21 cellular contexts compared by ENCODE assay signal in genomic region chr16:24132797-24133155, GRCh38.
DNase-seq lines count a peak whose midpoint lies in the region; ATAC-seq and TF ChIP-seq lines count a peak whose summit lies in the region.
"Had no signal": no experiment of that assay in that cellular context is flagged by ENCODE, and none has a peak within 500 bp of the region (broad histone marks: within the 10 kb centered on the region; RNA-seq: fewer than 3 reads in every experiment).

No MANE protein-coding gene starts in this region.

- H4K20me1 ChIP-seq in GM23338 (replicated peaks; ENCODE audit: insufficient read depth) (no peaks in the 10 kb centered on the region), osteoblast (ENCODE audit: insufficient read depth, low read length) (no peaks in the 10 kb centered on the region)

- DNase-seq in GM23338 (ENCODE audit: low spot score) (no peak), osteoblast (ENCODE audit: insufficient read length, low spot score, missing footprints) (peak; percentile 10), C1 segment of cervical spinal cord (lab: John Stamatoyannopoulos, UW) (no peak), NCI-H1092 treated with DMSO at 0.1 percent for 48 hours (lab: John Stamatoyannopoulos, UW) (no peak), GDM1 (lab: John Stamatoyannopoulos, UW) (no peak)
- no peak for DNase-seq in stimulated activated effector memory CD8-positive, alpha-beta T cell treated with anti-CD3 and anti-CD28 coated beads, Interleukin-12 subunit alpha, Interleukin-12 subunit beta, amount 100 ng/mL, for 72 hours (ENCODE audit: low spot score in 2 of 2)
- DNase-seq: 8988T; ACHN; CD4-positive, alpha-beta memory T cell; CD4-positive, CD25-positive, alpha-beta regulatory T cell; CD8-positive, alpha-beta memory T cell; COR-L47; DMS 273 treated with DMSO at 0.1 percent for 48 hours; DMS153; DMS53; DMS79; DND-41; EL; GF-D8 had no signal

- no peaks in the 10 kb centered on the region for H3K36me3 Mint-ChIP-seq in GM23338 (ENCODE audit: low read depth)
- peaks cover 45% of the 10 kb centered on the region for H3K36me3 Mint-ChIP-seq in stimulated activated effector memory CD8-positive, alpha-beta T cell treated with anti-CD3 and anti-CD28 coated beads, Interleukin-12 subunit alpha, Interleukin-12 subunit beta, amount 100 ng/mL, for 72 hours

- H3K27ac Mint-ChIP-seq in GM23338: peak overlapping the region; percentile 63; the same call in 1 of the 2 replicates
- peak overlapping the region; percentile 6 for H3K27ac Mint-ChIP-seq in stimulated activated effector memory CD8-positive, alpha-beta T cell treated with anti-CD3 and anti-CD28 coated beads, Interleukin-12 subunit alpha, Interleukin-12 subunit beta, amount 100 ng/mL, for 72 hours

- H3K9me3 Mint-ChIP-seq in GM23338: no peaks in the 10 kb centered on the region
- H3K9me3 Mint-ChIP-seq in stimulated activated effector memory CD8-positive, alpha-beta T cell treated with anti-CD3 and anti-CD28 coated beads, Interleukin-12 subunit alpha, Interleukin-12 subunit beta, amount 100 ng/mL, for 72 hours: no peaks in the 10 kb centered on the region
- H3K9me3 Mint-ChIP-seq: CD14-positive monocyte; CD4-positive, alpha-beta memory T cell; CD4-positive, CD25-positive, alpha-beta regulatory T cell; CD8-positive, alpha-beta memory T cell had no signal

- H3K4me3 Mint-ChIP-seq in GM23338: no peak overlapping the region
- no peak overlapping the region for H3K4me3 Mint-ChIP-seq in stimulated activated effector memory CD8-positive, alpha-beta T cell treated with anti-CD3 and anti-CD28 coated beads, Interleukin-12 subunit alpha, Interleukin-12 subunit beta, amount 100 ng/mL, for 72 hours
- H3K4me3 Mint-ChIP-seq: CD14-positive monocyte; CD4-positive, alpha-beta memory T cell; CD4-positive, CD25-positive, alpha-beta regulatory T cell had no signal

- H3K27me3 Mint-ChIP-seq in GM23338 (ENCODE audit: insufficient read depth, low read depth, poor library complexity): peaks cover 6% of the 10 kb centered on the region
- H3K27me3 Mint-ChIP-seq: CD4-positive, alpha-beta memory T cell; CD4-positive, CD25-positive, alpha-beta regulatory T cell; CD8-positive, alpha-beta memory T cell had no signal

- H3K4me1 Mint-ChIP-seq in GM23338: peaks cover 34% of the 10 kb centered on the region
- H3K4me1 Mint-ChIP-seq in stimulated activated effector memory CD8-positive, alpha-beta T cell treated with anti-CD3 and anti-CD28 coated beads, Interleukin-12 subunit alpha, Interleukin-12 subunit beta, amount 100 ng/mL, for 72 hours: peaks cover 5% of the 10 kb centered on the region

- H3K79me2 ChIP-seq in GM23338 (replicated peaks; ENCODE audit: insufficient read depth) (no peaks in the 10 kb centered on the region), osteoblast (ENCODE audit: insufficient read depth, low read length) (no peaks in the 10 kb centered on the region)

- no peak overlapping the region for H3K4me2 ChIP-seq in GM23338
- H3K4me2 ChIP-seq in osteoblast (ENCODE audit: insufficient read depth, low read length): no peak overlapping the region
- H3K4me2 ChIP-seq: BLaER1 treated with 17β-estradiol and CSF1 and Interleukin-3, amounts not matched to agents 10 nM and 100 nM had no signal

- no peaks in the 10 kb centered on the region for H3F3A ChIP-seq in GM23338 (replicated peaks; ENCODE audit: low read depth)

- H3K27ac ChIP-seq in GM23338 (ENCODE audit: low read depth) (no peak overlapping the region), osteoblast (ENCODE audit: low read depth, low read length) (no peak overlapping the region)
- H3K27ac ChIP-seq: BLaER1 treated with 17β-estradiol and CSF1 and Interleukin-3, amounts not matched to agents 10 nM and 100 nM had no signal

- no peak for ATAC-seq in GM23338
- ATAC-seq in stimulated activated effector memory CD8-positive, alpha-beta T cell treated with anti-CD3 and anti-CD28 coated beads, Interleukin-12 subunit alpha, Interleukin-12 subunit beta, amount 100 ng/mL, for 72 hours: no peak

- no peaks in the 10 kb centered on the region for H3K9me3 ChIP-seq in osteoblast (ENCODE audit: low read depth, low read length)
- H3K9me3 ChIP-seq: BLaER1 treated with 17β-estradiol and CSF1 and Interleukin-3, amounts not matched to agents 10 nM and 100 nM had no signal

- H3K36me3 ChIP-seq in GM23338 (ENCODE audit: insufficient read depth): no peaks in the 10 kb centered on the region
- H3K36me3 ChIP-seq in osteoblast (ENCODE audit: insufficient read depth, low read length): no peaks in the 10 kb centered on the region

- H3K4me1 ChIP-seq in GM23338 (ENCODE audit: insufficient read depth): peaks cover 38% of the 10 kb centered on the region
- no peaks in the 10 kb centered on the region for H3K4me1 ChIP-seq in osteoblast (ENCODE audit: insufficient read depth, low read length)
- H3K4me1 ChIP-seq: BLaER1 treated with 17β-estradiol and CSF1 and Interleukin-3, amounts not matched to agents 10 nM and 100 nM had no signal

- H3K27me3 ChIP-seq in GM23338 (ENCODE audit: insufficient read depth) (no peaks in the 10 kb centered on the region), osteoblast (ENCODE audit: insufficient read depth, low read length) (no peaks in the 10 kb centered on the region)
- H3K27me3 ChIP-seq: BLaER1 treated with 17β-estradiol and CSF1 and Interleukin-3, amounts not matched to agents 10 nM and 100 nM had no signal

- TF ChIP-seq CTCF in GM23338 (conservative IDR thresholded peaks at IDR 0.05; ENCODE audit: low read depth in 2 of 2) (no peak), osteoblast (IDR thresholded peaks at IDR 0.05; ENCODE audit: extremely low read depth, low read depth, low read length) (no peak)

- no peak overlapping the region for H3K4me3 ChIP-seq in GM23338
- H3K4me3 ChIP-seq in osteoblast (ENCODE audit: insufficient read depth, low read length): no peak overlapping the region
- H3K4me3 ChIP-seq: BLaER1 treated with 17β-estradiol and CSF1 and Interleukin-3, amounts not matched to agents 10 nM and 100 nM had no signal

- no peak overlapping the region for H2AFZ ChIP-seq in GM23338
- no peak overlapping the region for H2AFZ ChIP-seq in osteoblast (ENCODE audit: low read length)

- H3K9me2 ChIP-seq in GM23338 (ENCODE audit: insufficient read depth): no peaks in the 10 kb centered on the region

TF ChIP-seq in GM23338, 12 proteins besides CTCF, POLR2A, EP300 and RAD21:
- TF ChIP-seq POLR2AphosphoS5 (IDR thresholded peaks at IDR 0.05; ENCODE audit: low read depth): no peak
- TF ChIP-seq CREB1 (CRISPR knock-in tag; IDR thresholded peaks at IDR 0.05; ENCODE audit: low read depth): no peak
